ENCODE assay signal across 15 cellular contexts in the genomic region with DNA sequence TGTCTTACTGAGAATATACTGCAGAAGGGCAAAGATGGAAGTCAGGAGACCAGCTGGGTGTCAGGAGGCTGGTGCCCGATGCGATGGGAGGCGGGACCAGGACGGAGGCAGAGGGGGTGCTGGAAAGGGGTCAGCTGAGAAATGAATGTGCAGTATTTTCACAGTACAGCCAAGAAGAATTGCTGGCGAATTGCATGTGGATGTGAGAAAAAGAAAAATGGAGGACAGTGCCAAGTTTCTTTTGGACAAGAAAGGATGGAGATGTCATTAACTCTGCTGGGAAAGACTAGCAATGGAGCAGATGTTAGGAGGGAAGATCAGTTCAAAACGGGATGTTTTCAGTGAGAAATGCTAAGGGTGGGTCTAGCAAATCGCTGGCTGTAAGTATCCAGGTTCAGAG.
"Had no signal": no experiment of that assay in that cellular context is flagged by ENCODE, and none has a peak within 500 bp of the region (broad histone marks: within the 10 kb centered on the region; RNA-seq: fewer than 3 reads in every experiment).

No MANE protein-coding gene starts in this region.

- H3K27me3 ChIP-seq: tibial artery, uterus had no signal

- H3K4me3 ChIP-seq: prostate gland, tibial artery, uterus had no signal

- H3K36me3 ChIP-seq: prostate gland, tibial artery, uterus had no signal

- H3K4me1 ChIP-seq: prostate gland, tibial artery, uterus had no signal

- ATAC-seq: activated CD4-positive, alpha-beta T cell treated with anti-CD3 and anti-CD28 coated beads for 36 hours; activated CD8-positive, alpha-beta memory T cell treated with anti-CD3 and anti-CD28 coated beads, Interleukin-2, amount 10 ng/mL, durations not matched to agents 7 days and 5 days; activated T-cell treated with anti-CD3 and anti-CD28 coated beads, Interleukin-2, amount 50 U/mL, for 4 hours; stimulated activated effector memory CD8-positive, alpha-beta T cell treated with anti-CD3 and anti-CD28 coated beads, Interleukin-12 subunit alpha, Interleukin-12 subunit beta, amount 100 ng/mL, for 72 hours had no signal

- H3K27ac ChIP-seq: prostate gland, tibial artery, uterus had no signal

- H3K9me3 ChIP-seq: prostate gland, tibial artery, uterus had no signal

- DNase-seq: activated CD4-positive, alpha-beta memory T cell treated with anti-CD3 and anti-CD28 coated beads for 36 hours; activated CD4-positive, alpha-beta T cell treated with anti-CD3 and anti-CD28 coated beads for 36 hours; activated CD8-positive, alpha-beta memory T cell treated with anti-CD3 and anti-CD28 coated beads, Interleukin-2, amount 10 ng/mL, durations not matched to agents 7 days and 5 days; activated effector memory CD4-positive, alpha-beta T cell treated with Interleukin-2 at 50 U/mL for 16 hours; activated naive CD8-positive, alpha-beta T cell treated with anti-CD3 and anti-CD28 coated beads for 36 hours; activated T-cell treated with anti-CD3 and anti-CD28 coated beads, Interleukin-2, amount 50 U/mL, for 4 hours; cerebellar nuclear complex; effector memory CD4-positive, alpha-beta T cell; hypothalamus; stimulated activated CD4-positive, alpha-beta T cell treated with anti-CD3 and anti-CD28 coated beads, Interleukin-12 subunit alpha, Interleukin-12 subunit beta, amount 100 ng/mL, for 4 hours; stimulated activated CD4-positive, alpha-beta T cell treated with anti-CD3 and anti-CD28 coated beads, Interleukin-2, amount 100 ng/mL, for 24 hours; tibial artery; uterus had no signal
